9 cellular contexts compared by ENCODE assay signal in genomic region chr7:55888364-55888763, GRCh38. TPM values are rescaled to one million over a fixed set of nuclear protein-coding genes. Genes with fewer than 3 reads are reported as not detected.
DNase-seq lines count a peak whose midpoint lies in the region; ATAC-seq and TF ChIP-seq lines count a peak whose summit lies in the region.
"Not testable (repeated sequence)": the region's sequence is repeated elsewhere in the genome, so short reads cannot be mapped to it uniquely, and the experiment has no call there.
"Had no signal": no experiment of that assay in that cellular context is flagged by ENCODE, and none has a peak within 500 bp of the region (broad histone marks: within the 10 kb centered on the region; RNA-seq: fewer than 3 reads in every experiment).

No MANE protein-coding gene starts in this region.

- H3K9ac ChIP-seq in KMS-11: peak overlapping the region; percentile 44; the same call in 1 of the 2 replicates

- not testable (repeated sequence) for H3K4me1 ChIP-seq in KMS-11 (ENCODE audit: low read depth, poor library complexity, severe bottlenecking); ectodermal cell (ENCODE audit: control insufficient read depth, insufficient read depth, low read length); osteoblast (ENCODE audit: insufficient read depth, low read length); tibial artery
- H3K4me1 ChIP-seq in PC-9 (replicated peaks; ENCODE audit: insufficient read depth): peaks cover 11% of the 10 kb centered on the region

- peaks cover 14% of the 10 kb centered on the region for H3F3A ChIP-seq in PC-9 (ENCODE audit: insufficient read depth, low read depth)

- H3K9me2 ChIP-seq in PC-9 (ENCODE audit: insufficient read depth): not testable (repeated sequence)

- not testable (repeated sequence) for H3K9me3 ChIP-seq in PC-9 (ENCODE audit: insufficient read depth, low read depth); ectodermal cell (ENCODE audit: control insufficient read depth, low read length); osteoblast (ENCODE audit: low read depth, low read length); tibial artery

- not testable (repeated sequence) for ATAC-seq in activated T-helper 17 cell treated with anti-CD3 and anti-CD28 coated beads, Interleukin-2, amount 50 U/mL, for 72 hours (replicated peaks)

- not testable (repeated sequence) for H3K27me3 ChIP-seq in KMS-11 (ENCODE audit: insufficient read depth, low read depth); PC-9 (ENCODE audit: insufficient read depth, low read depth); ectodermal cell (ENCODE audit: control insufficient read depth, insufficient read depth, low read length, poor library complexity, severe bottlenecking); osteoblast (ENCODE audit: insufficient read depth, low read length); tibial artery

- H3K4me3 Mint-ChIP-seq in activated T-helper 17 cell treated with anti-CD3 and anti-CD28 coated beads, Interleukin-2, amount 50 U/mL, for 72 hours: peak overlapping the region; percentile 93
- peak overlapping the region; percentile 86 to 92 (median 90) for H3K4me3 Mint-ChIP-seq in immature natural killer cell

- POLR2A ChIA-PET in PC-9 (lab: Charles Lee; ENCODE audit: unreplicated experiment): not testable (repeated sequence)

- CTCF ChIA-PET in PC-9 (lab: Charles Lee): not testable (repeated sequence)

- 85 to 90% methylated on average over 9 to 10 of the region's 10 CpGs for WGBS in ectodermal cell, 2 experiments

- not testable (repeated sequence) for H4K20me1 ChIP-seq in KMS-11 (ENCODE audit: insufficient read depth); PC-9 (ENCODE audit: insufficient read depth); osteoblast (ENCODE audit: insufficient read depth, low read length)

- H2AFZ ChIP-seq in KMS-11 (ENCODE audit: low read depth) (peak overlapping the region; percentile 71), PC-9 (peak overlapping the region; percentile 93), osteoblast (ENCODE audit: low read length) (peak overlapping the region; percentile 87)

- H3K27me3 Mint-ChIP-seq in activated T-helper 17 cell treated with anti-CD3 and anti-CD28 coated beads, Interleukin-2, amount 50 U/mL, for 72 hours: not testable (repeated sequence)
- H3K27me3 Mint-ChIP-seq in immature natural killer cell (ENCODE audit: low read depth in 3 of 3): peaks cover 8 to 24% (median 20%) of the 10 kb centered on the region in 3 donors

- BruUV-seq in PC-9 (replicated peaks; lab: Mats Ljungman, UMichigan): not testable (repeated sequence)

- intact Hi-C loops in PC-9 (cut with micrococcal nuclease; ENCODE audit: unreplicated experiment): not testable (repeated sequence)
- intact Hi-C loops in tibial artery (cut with DNase I; ENCODE audit: low total_unique reads): loop anchor here (5.0 to 10.0 kb wide), 3 partner anchors 76 to 524 kb away; partner anchors contain the start of genes CCT6A, LANCL2, NIPSNAP2 and PSPH

- H3K27ac Mint-ChIP-seq in activated T-helper 17 cell treated with anti-CD3 and anti-CD28 coated beads, Interleukin-2, amount 50 U/mL, for 72 hours: peak overlapping the region; percentile 84
- peak overlapping the region; percentile 78 to 92 (median 90) for H3K27ac Mint-ChIP-seq in immature natural killer cell

- H3K4me1 Mint-ChIP-seq in activated T-helper 17 cell treated with anti-CD3 and anti-CD28 coated beads, Interleukin-2, amount 50 U/mL, for 72 hours: not testable (repeated sequence)
- H3K4me1 Mint-ChIP-seq in immature natural killer cell: peaks cover 7 to 11% of the 10 kb centered on the region in 2 donors

- not testable (repeated sequence) for H3K36me3 Mint-ChIP-seq in activated T-helper 17 cell treated with anti-CD3 and anti-CD28 coated beads, Interleukin-2, amount 50 U/mL, for 72 hours (ENCODE audit: low read depth); immature natural killer cell

- not testable (repeated sequence) for TF ChIP-seq CTCF in KMS-11 (conservative IDR thresholded peaks at IDR 0.05; ENCODE audit: low read depth, low read length); PC-9 (conservative IDR thresholded peaks at IDR 0.05); osteoblast (IDR thresholded peaks at IDR 0.05; ENCODE audit: extremely low read depth, low read depth, low read length); tibial artery (IDR thresholded peaks at IDR 0.05)

- peak; percentile 28 for DNase-seq in COLO668 (lab: John Stamatoyannopoulos, UW; ENCODE audit: unreplicated experiment)
- DNase-seq in PC-9: peak in 1 of 2 experiments; percentile 10
- DNase-seq in immature natural killer cell; osteoblast (ENCODE audit: insufficient read length, low spot score, missing footprints); tibial artery: not testable (repeated sequence)

- H3K36me3 ChIP-seq in KMS-11 (ENCODE audit: insufficient read depth); PC-9 (ENCODE audit: low read depth); ectodermal cell (ENCODE audit: control insufficient read depth, insufficient read depth, low read length); osteoblast (ENCODE audit: insufficient read depth, low read length); tibial artery: not testable (repeated sequence)

- H3K9me3 Mint-ChIP-seq in activated T-helper 17 cell treated with anti-CD3 and anti-CD28 coated beads, Interleukin-2, amount 50 U/mL, for 72 hours; immature natural killer cell: not testable (repeated sequence)

- peak overlapping the region; percentile 62; the same call in 1 of the 2 replicates for H3K27ac ChIP-seq in KMS-11
- H3K27ac ChIP-seq in PC-9: peak overlapping the region; percentile 47; the same call in 1 of the 2 replicates
- not testable (repeated sequence) for H3K27ac ChIP-seq in ectodermal cell (ENCODE audit: insufficient read depth, low read depth, low read length, poor library complexity, severe bottlenecking); osteoblast (ENCODE audit: low read depth, low read length)
- peak overlapping the region in 1 of 2 donors; percentile 72 for H3K27ac ChIP-seq in tibial artery

- H3K4me2 ChIP-seq in KMS-11: peak overlapping the region; percentile 71
- peak overlapping the region; percentile 81 for H3K4me2 ChIP-seq in PC-9
- H3K4me2 ChIP-seq in osteoblast (ENCODE audit: insufficient read depth, low read length): peak overlapping the region; percentile 86

- H3K79me2 ChIP-seq in KMS-11 (ENCODE audit: insufficient read depth, low read depth); osteoblast (ENCODE audit: insufficient read depth, low read length): not testable (repeated sequence)
- H3K79me2 ChIP-seq in PC-9 (ENCODE audit: low read depth): peaks cover 20% of the 10 kb centered on the region

- not testable (repeated sequence) for H3K4me3 ChIP-seq in KMS-11 (IDR thresholded peaks at IDR 0.05; ENCODE audit: insufficient read depth, low read depth, low read length); osteoblast (ENCODE audit: insufficient read depth, low read length)
- H3K4me3 ChIP-seq in PC-9 (peak overlapping the region; percentile 79), ectodermal cell (ENCODE audit: insufficient read depth, low read depth, low read length) (peak overlapping the region; percentile 55), tibial artery (peak overlapping the region; percentile 62 to 82)

RNA-seq across cellular contexts. Expression of gene ZNF713, which starts 1.1 kb away (rescaled TPM):
- 2.3 and 3.5 TPM in 2 replicates for total RNA-seq in PC-9 (2021)
- 1 to 10 TPM; 2.4 to 2.8 TPM for total RNA-seq in activated T-helper 17 cell treated with anti-CD3 and anti-CD28 coated beads, Interleukin-2, amount 50 U/mL, for 72 hours
- polyA plus RNA-seq in ectodermal cell (2013, experiment 1 of 4): 9.3 TPM
- 8.7 TPM for polyA plus RNA-seq in ectodermal cell (2013, experiment 2 of 4)
- 6.6 TPM for polyA plus RNA-seq in ectodermal cell (2013, experiment 3 of 4)
- polyA plus RNA-seq in ectodermal cell (2013, experiment 4 of 4): 7.7 TPM
- polyA plus RNA-seq in immature natural killer cell: 1 to 10 TPM in 2 of 3 donors, not detected in 1; 1.2 to 4.3 TPM
- 3.8 and 4.3 TPM in 2 replicates for total RNA-seq in osteoblast

RNA-seq across cellular contexts. Expression of gene SEPTIN14, which starts 25.8 kb away (rescaled TPM):
- not detected in 2 replicates for total RNA-seq in PC-9 (2021)
- total RNA-seq in activated T-helper 17 cell treated with anti-CD3 and anti-CD28 coated beads, Interleukin-2, amount 50 U/mL, for 72 hours: not detected
- polyA plus RNA-seq in ectodermal cell (2013, experiment 1 of 4): not detected
- not detected for polyA plus RNA-seq in ectodermal cell (2013, experiment 2 of 4)
- not detected for polyA plus RNA-seq in ectodermal cell (2013, experiment 3 of 4)
- not detected for polyA plus RNA-seq in ectodermal cell (2013, experiment 4 of 4)
- polyA plus RNA-seq in immature natural killer cell: not detected
- total RNA-seq in osteoblast: not detected in 2 replicates
- total RNA-seq: subcutaneous adipose tissue had no signal
